8 cellular contexts compared by ENCODE assay signal in the genomic region with DNA sequence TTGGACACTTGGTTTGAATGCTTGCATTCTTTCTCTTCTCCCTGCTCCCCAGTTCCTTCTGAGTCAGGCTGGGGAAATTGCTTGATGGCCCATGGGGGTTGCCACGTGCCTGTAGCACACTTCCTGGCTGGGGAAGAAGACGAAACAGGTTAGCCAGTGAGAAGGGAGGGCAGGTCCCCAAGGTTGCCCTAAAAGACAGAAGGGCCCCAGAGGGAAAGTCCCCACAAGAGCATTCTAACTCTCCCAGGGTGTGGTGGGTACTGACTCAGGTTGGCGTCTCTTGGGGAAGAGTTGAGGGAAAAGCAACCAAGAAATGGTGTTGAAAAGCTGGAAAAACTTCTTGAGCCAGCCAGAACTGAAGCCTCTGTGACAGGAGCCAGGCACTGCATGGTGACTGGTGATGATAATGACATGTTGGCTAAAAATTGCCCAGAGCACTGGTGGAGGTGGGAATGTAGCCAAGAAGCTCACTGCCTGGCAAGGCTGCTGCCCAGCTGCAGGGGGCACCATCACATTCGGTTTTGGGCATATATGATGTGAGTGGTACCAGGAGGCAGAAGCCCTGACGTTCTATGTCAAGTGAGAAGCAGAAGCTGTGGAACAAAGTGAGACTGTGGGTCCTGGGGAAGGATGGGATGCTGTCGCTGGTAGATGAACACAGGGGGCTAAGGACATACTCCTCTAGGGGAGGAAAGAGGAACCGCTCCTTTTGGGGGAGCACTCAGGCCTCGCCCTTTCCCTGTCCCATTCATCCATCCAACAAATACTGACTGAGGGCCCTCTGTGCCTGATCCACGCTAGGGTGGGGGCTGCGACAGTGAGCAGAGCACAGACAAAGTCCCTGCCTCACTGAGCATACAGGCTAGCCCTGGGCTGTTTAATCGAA. TPM values are rescaled to one million over a fixed set of nuclear protein-coding genes. Genes with fewer than 3 reads are reported as not detected.
DNase-seq lines count a peak whose midpoint lies in the region; ATAC-seq lines count a peak whose summit lies in the region.

No MANE protein-coding gene starts in this region.

- H3K27ac Mint-ChIP-seq in stimulated activated effector memory CD8-positive, alpha-beta T cell treated with anti-CD3 and anti-CD28 coated beads, Interleukin-12 subunit alpha, Interleukin-12 subunit beta, amount 100 ng/mL, for 72 hours = peak overlapping the region; percentile 69

- ATAC-seq in GM18867 (IDR thresholded peaks at IDR 0.05; ENCODE audit: unreplicated experiment) (peak; percentile 52), Right ventricle myocardium superior (ENCODE audit: poor library complexity) (peak; percentile 80)
- peak; percentile 86 for ATAC-seq in stimulated activated effector memory CD8-positive, alpha-beta T cell treated with anti-CD3 and anti-CD28 coated beads, Interleukin-12 subunit alpha, Interleukin-12 subunit beta, amount 100 ng/mL, for 72 hours

- DNase-seq in AG08395 (ENCODE audit: low spot score) (peak; percentile 20), HUDEP-2 (lab: John Stamatoyannopoulos, UW; ENCODE audit: unreplicated experiment in 76 of 76) (peak in 69 of 76 experiments; percentile 12 to 82 (median 50)), Right ventricle myocardium superior (no peak), cerebellum (ENCODE audit: low spot score) (no peak), NCI-H524 treated with DMSO at 0.1 percent for 48 hours (lab: John Stamatoyannopoulos, UW) (no peak)
- peak; percentile 61 to 73 for DNase-seq in activated CD4-positive, alpha-beta T cell treated with anti-CD3 and anti-CD28 coated beads, Interleukin-2, amount 50 U/mL, for 48 hours
- no peak for DNase-seq in stimulated activated effector memory CD8-positive, alpha-beta T cell treated with anti-CD3 and anti-CD28 coated beads, Interleukin-12 subunit alpha, Interleukin-12 subunit beta, amount 100 ng/mL, for 72 hours (ENCODE audit: low spot score in 2 of 2)

- H3K4me3 Mint-ChIP-seq in stimulated activated effector memory CD8-positive, alpha-beta T cell treated with anti-CD3 and anti-CD28 coated beads, Interleukin-12 subunit alpha, Interleukin-12 subunit beta, amount 100 ng/mL, for 72 hours = peak overlapping the region; percentile 25

- peaks cover 27% of the 10 kb centered on the region for H3K4me1 Mint-ChIP-seq in stimulated activated effector memory CD8-positive, alpha-beta T cell treated with anti-CD3 and anti-CD28 coated beads, Interleukin-12 subunit alpha, Interleukin-12 subunit beta, amount 100 ng/mL, for 72 hours

- no peaks in the 10 kb centered on the region for H3K36me3 Mint-ChIP-seq in stimulated activated effector memory CD8-positive, alpha-beta T cell treated with anti-CD3 and anti-CD28 coated beads, Interleukin-12 subunit alpha, Interleukin-12 subunit beta, amount 100 ng/mL, for 72 hours

- intact Hi-C loops in Right ventricle myocardium superior (cut with DNase I) = no loop called here

- no peaks in the 10 kb centered on the region for H3K9me3 Mint-ChIP-seq in stimulated activated effector memory CD8-positive, alpha-beta T cell treated with anti-CD3 and anti-CD28 coated beads, Interleukin-12 subunit alpha, Interleukin-12 subunit beta, amount 100 ng/mL, for 72 hours

RNA-seq across cellular contexts. Expression of gene RABGGTA, which starts 8.1 kb away (rescaled TPM):
- total RNA-seq in Right ventricle myocardium superior (20.3 TPM), cerebellum (17.2 TPM)

RNA-seq across cellular contexts. Expression of gene TGM1, which starts 16.6 kb away (rescaled TPM):
- total RNA-seq in Right ventricle myocardium superior (1.1 TPM), cerebellum (1.1 TPM)

RNA-seq across cellular contexts. Expression of gene DHRS1, which starts 20.0 kb away (rescaled TPM):
- total RNA-seq in Right ventricle myocardium superior (5.2 TPM), cerebellum (7.9 TPM)

RNA-seq across cellular contexts. Expression of gene NOP9, which starts 20.1 kb away (rescaled TPM):
- total RNA-seq in Right ventricle myocardium superior (23.4 TPM), cerebellum (17.7 TPM)

RNA-seq across cellular contexts. Expression of gene CIDEB, which starts 28.2 kb away (rescaled TPM):
- total RNA-seq in Right ventricle myocardium superior (2.9 TPM), cerebellum (5.8 TPM)

Comparison
In these comparisons a context has a peak if more than half of its experiments do, and no peak if none do; other contexts are left out.
1. DNase-seq: peak in AG08395 (single experiment), HUDEP-2 (69 of 76) and activated CD4-positive, alpha-beta T cell treated with anti-CD3 and anti-CD28 coated beads, Interleukin-2, amount 50 U/mL, for 48 hours (2 of 2); none in Right ventricle myocardium superior (single experiment), stimulated activated effector memory CD8-positive, alpha-beta T cell treated with anti-CD3 and anti-CD28 coated beads, Interleukin-12 subunit alpha, Interleukin-12 subunit beta, amount 100 ng/mL, for 72 hours (0 of 2), cerebellum (single experiment) and NCI-H524 treated with DMSO at 0.1 percent for 48 hours (single experiment).
2. Peak in every context shown above with its lines, with median percentiles within 50 percentile points of each other: ATAC-seq.